Comparison of ENCODE assay signal across 18 cellular contexts in the genomic region with DNA sequence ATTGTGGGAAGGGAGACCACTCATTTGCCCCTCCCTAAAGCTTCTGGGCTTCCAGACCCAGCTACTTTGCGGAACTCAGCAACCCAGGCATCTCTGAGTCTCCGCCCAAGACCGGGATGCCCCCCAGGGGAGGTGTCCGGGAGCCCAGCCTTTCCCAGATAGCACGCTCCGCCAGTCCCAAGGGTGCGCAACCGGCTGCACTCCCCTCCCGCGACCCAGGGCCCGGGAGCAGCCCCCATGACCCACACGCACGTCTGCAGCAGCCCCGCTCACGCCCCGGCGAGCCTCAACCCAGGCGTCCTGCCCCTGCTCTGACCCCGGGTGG. TPM values are rescaled to one million over a fixed set of nuclear protein-coding genes. Genes with fewer than 3 reads are reported as not detected.
DNase-seq lines count a peak whose midpoint lies in the region; ATAC-seq, FAIRE-seq and TF ChIP-seq lines count a peak whose summit lies in the region.
"Had no signal": no experiment of that assay in that cellular context is flagged by ENCODE, and none has a peak within 500 bp of the region (broad histone marks: within the 10 kb centered on the region; RNA-seq: fewer than 3 reads in every experiment).

EPO (plus strand) TSS at position 149 of the 325 bp plus-strand sequence. CDS start 513 bp downstream, outside the sequence.

- TF ChIP-seq POLR2A in H54 (IDR thresholded peaks at IDR 0.05; ENCODE audit: low read depth, low read length), result no peak

- H3K27ac ChIP-seq in RWPE1 (no peak within 1 kb of the TSS), hepatocyte (no peak within 1 kb of the TSS), colonic mucosa (no peak within 1 kb of the TSS)
- H3K27ac ChIP-seq: HL-60, pancreas had no signal

- H3K27me3 ChIP-seq in hepatocyte (peaks cover 39% of the 10 kb centered on the region), colonic mucosa (peaks cover 23% of the 10 kb centered on the region)
- H3K27me3 ChIP-seq: pancreas had no signal

- H4K20me1 ChIP-seq in hepatocyte (ENCODE audit: insufficient read depth, poor library complexity, severe bottlenecking), result no peaks in the 10 kb centered on the region

- TF ChIP-seq CTCF in AG10803 (conservative IDR thresholded peaks at IDR 0.05; ENCODE audit: low read length), result no peak
- TF ChIP-seq CTCF in RWPE1 (conservative IDR thresholded peaks at IDR 0.05; ENCODE audit: low read depth), result 0 out of 2 replicates have a peak, but pooled peaks have one; percentile 19
- no peak for TF ChIP-seq CTCF in hepatocyte (IDR thresholded peaks at IDR 0.05; ENCODE audit: poor library complexity)
- no peak for TF ChIP-seq CTCF in osteocyte (IDR thresholded peaks at IDR 0.05)
- TF ChIP-seq CTCF in CD14-positive monocyte (IDR thresholded peaks at IDR 0.05), result no peak
- no peak for TF ChIP-seq CTCF in colonic mucosa (IDR thresholded peaks at IDR 0.05)
- no peak for TF ChIP-seq CTCF in mucosa of descending colon (IDR thresholded peaks at IDR 0.05)

- no peaks in the 10 kb centered on the region for H3K9me2 ChIP-seq in hepatocyte (replicated peaks; ENCODE audit: insufficient read depth)

- H3K36me3 Mint-ChIP-seq in osteocyte (ENCODE audit: unreplicated experiment) (no peaks in the 10 kb centered on the region), CD14-positive monocyte (peaks cover 0 to 4% of the 10 kb centered on the region in 2 donors)

- H3K27ac Mint-ChIP-seq in osteocyte (ENCODE audit: unreplicated experiment) (no peak within 1 kb of the TSS), CD14-positive monocyte (peak within 1 kb of the TSS in 1 of 7 donors; percentile 61)
- H3K27ac Mint-ChIP-seq: activated T-cell treated with anti-CD3 and anti-CD28 coated beads, Interleukin-2, amount 50 U/mL, for 72 hours had no signal

- H3K27me3 Mint-ChIP-seq in osteocyte (ENCODE audit: unreplicated experiment) (peaks cover 41% of the 10 kb centered on the region), CD14-positive monocyte (ENCODE audit: low read depth in 3 of 3) (peaks cover 52 to 70% (median 53%) of the 10 kb centered on the region in 3 donors)

- H2AFZ ChIP-seq in hepatocyte, result no peak within 1 kb of the TSS

- peak within 1 kb of the TSS; percentile 80 for H3K4me2 ChIP-seq in hepatocyte

- no peak for FAIRE-seq in H54 (lab: Jason Lieb, UNC)
- FAIRE-seq: pancreas had no signal

- 5% methylated on average over 9 of the region's 19 CpGs for WGBS in hepatocyte (ENCODE audit: low lambda C conversion rate, missing lambda C conversion rate)

- H3K4me1 ChIP-seq in hepatocyte (ENCODE audit: insufficient read depth) (peaks cover 5% of the 10 kb centered on the region), colonic mucosa (no peaks in the 10 kb centered on the region), mucosa of descending colon (ENCODE audit: low read depth) (peaks cover 10% of the 10 kb centered on the region)

- no peaks in the 10 kb centered on the region for H3K36me3 ChIP-seq in hepatocyte (replicated peaks; ENCODE audit: insufficient read depth, low read depth)
- H3K36me3 ChIP-seq in colonic mucosa, result no peaks in the 10 kb centered on the region
- H3K36me3 ChIP-seq in mucosa of descending colon (ENCODE audit: low read depth), result no peaks in the 10 kb centered on the region
- H3K36me3 ChIP-seq: pancreas had no signal

- peak within 1 kb of the TSS; percentile 3; the same call in 1 of the 2 replicates for H3K4me3 ChIP-seq in AG10803 (ENCODE audit: low read length)
- no peak within 1 kb of the TSS for H3K4me3 ChIP-seq in hepatocyte
- no peak within 1 kb of the TSS for H3K4me3 ChIP-seq in colonic mucosa
- no peak within 1 kb of the TSS for H3K4me3 ChIP-seq in mucosa of descending colon
- H3K4me3 ChIP-seq: lung had no signal

- H3K4me3 Mint-ChIP-seq in osteocyte (ENCODE audit: unreplicated experiment) (peak within 1 kb of the TSS; percentile 14), CD14-positive monocyte (peak within 1 kb of the TSS in 1 of 2 donors; percentile 76)
- H3K4me3 Mint-ChIP-seq: activated T-cell treated with anti-CD3 and anti-CD28 coated beads, Interleukin-2, amount 50 U/mL, for 72 hours had no signal

- no peak for ATAC-seq in mucosa of descending colon
- ATAC-seq: activated T-cell treated with anti-CD3 and anti-CD28 coated beads, Interleukin-2, amount 50 U/mL, for 72 hours; pancreas had no signal

- CTCF ChIA-PET in RWPE1 (lab: Yijun Ruan, JAX), result interaction anchor here (0.6 to 3.5 kb wide), 11 partner anchors 10 to 138 kb away, joined by 3 to 40 read pairs (median 4); partner anchors contain the start of genes EPHB4, POP7 and SLC12A9

- H3K9me3 Mint-ChIP-seq in osteocyte (ENCODE audit: unreplicated experiment), result peaks cover 6% of the 10 kb centered on the region
- peaks cover 11 to 37% (median 24%) of the 10 kb centered on the region in 7 donors for H3K9me3 Mint-ChIP-seq in CD14-positive monocyte

- H3K4me1 Mint-ChIP-seq in osteocyte (ENCODE audit: unreplicated experiment), result peaks cover 13% of the 10 kb centered on the region
- peaks cover 6% of the 10 kb centered on the region for H3K4me1 Mint-ChIP-seq in CD14-positive monocyte

- H3K79me2 ChIP-seq in hepatocyte, result no peaks in the 10 kb centered on the region

- POLR2A ChIA-PET in RWPE1 (lab: Yijun Ruan, JAX; ENCODE audit: low non-redundant PET), result interaction anchor here (0.6 kb wide), 1 partner anchor 152 kb away, joined by 14 read pairs; no protein-coding TSS in a partner anchor

- intact Hi-C loops in CD14-positive monocyte (cut with micrococcal nuclease), result loop anchor here in 1 of 2 donors (10.0 kb wide), 1 partner anchor 135 kb away; the partner anchor contains the start of gene SLC12A9
- intact Hi-C loops in colonic mucosa (cut with DNase I), result no loop called here
- intact Hi-C loops in mucosa of descending colon (cut with DNase I, micrococcal nuclease), result no loop called here

- DNase-seq in AG10803 (ENCODE audit: low read depth) (no peak), RWPE1 (ENCODE audit: low spot score) (no peak), hepatocyte (ENCODE audit: low spot score) (no peak), osteocyte (ENCODE audit: extremely low spot score, unreplicated experiment) (no peak), CD14-positive monocyte (ENCODE audit: low spot score) (no peak), colonic mucosa (no peak), mucosa of descending colon (no peak), H54 (ENCODE audit: insufficient read length, low spot score) (no peak)
- DNase-seq: activated CD4-positive, alpha-beta T cell treated with anti-CD3 and anti-CD28 coated beads for 48 hours; activated T-cell treated with anti-CD3 and anti-CD28 coated beads, Interleukin-2, amount 50 U/mL, for 72 hours; C1 segment of cervical spinal cord; effector CD4-positive, alpha-beta T cell; GF-D8; stimulated activated CD4-positive, alpha-beta T cell treated with anti-CD3 and anti-CD28 coated beads, Interleukin-2, amount 100 ng/mL, for 24 hours had no signal

- H3K9me3 ChIP-seq in hepatocyte (ENCODE audit: low read depth), result no peaks in the 10 kb centered on the region
- no peaks in the 10 kb centered on the region for H3K9me3 ChIP-seq in colonic mucosa
- H3K9me3 ChIP-seq in mucosa of descending colon, result no peaks in the 10 kb centered on the region
- H3K9me3 ChIP-seq: pancreas had no signal

- H3K9ac ChIP-seq in colonic mucosa (ENCODE audit: low read depth in 2 of 2, low read length in 2 of 2), result no peak within 1 kb of the TSS

RNA-seq across cellular contexts. Expression of gene EPO, which starts in this region (rescaled TPM):
- 0.16 and 1.3 TPM in 2 replicates for total RNA-seq in hepatocyte
- polyA plus RNA-seq in hepatocyte, result 0.11 TPM in 1 of 2 replicates, not detected in the other
- total RNA-seq in osteocyte, result not detected in 2 replicates
- not detected for polyA plus RNA-seq in CD14-positive monocyte
- not detected for total RNA-seq in colonic mucosa
- not detected for total RNA-seq in mucosa of descending colon
- total RNA-seq: lung; T-helper 1 cell treated with Interleukin-12 subunit alpha and Interleukin-12 subunit beta and Interleukin-4 antibody, amounts not matched to agents 30 ng/mL and 1 ng/mL, for 36 hours had no signal
